ENCODE assay signal across 1 cellular context in the genomic region with DNA sequence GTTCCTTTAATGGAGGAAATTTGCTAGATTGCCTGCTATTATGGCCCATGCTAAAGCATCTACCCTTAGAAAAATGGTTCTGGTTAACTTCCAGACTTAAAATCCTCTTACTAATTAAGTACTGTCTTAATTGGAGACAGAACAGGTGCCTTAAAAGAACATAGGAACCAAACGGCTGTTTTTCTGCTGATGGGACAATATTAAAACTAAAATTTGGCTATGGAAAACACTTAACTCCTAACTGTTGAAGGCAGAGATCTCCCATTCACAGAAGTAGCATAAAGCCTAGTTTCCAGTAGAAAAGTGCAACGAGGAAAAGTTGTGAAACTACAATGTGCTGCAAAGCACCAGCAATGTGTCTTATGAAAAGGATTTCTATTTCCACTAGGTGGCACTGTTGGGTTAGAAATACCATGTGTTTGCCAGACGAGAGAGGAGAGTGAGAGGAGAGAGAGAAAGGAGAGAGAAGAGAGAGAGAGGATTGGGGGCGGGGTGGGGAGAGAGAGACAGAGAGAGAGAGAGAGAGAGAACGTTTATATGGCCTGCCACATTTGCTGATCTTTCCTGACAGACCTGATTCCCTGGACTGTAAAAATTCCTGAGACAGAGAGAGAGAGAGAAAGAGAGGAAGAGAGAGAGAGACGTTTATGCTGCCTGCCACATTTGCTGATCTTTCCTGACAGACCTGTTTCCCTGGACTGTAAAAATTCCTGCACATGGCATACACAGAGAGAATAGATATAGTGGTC.
TF ChIP-seq lines count a peak whose summit lies in the region.

No MANE protein-coding gene starts in this region.

TF ChIP-seq in HepG2, 621 proteins besides CTCF, POLR2A, EP300 and RAD21:
- TF ChIP-seq MNT (IDR thresholded peaks at IDR 0.05) (peak; percentile 52; the same call in 1 of the 2 replicates), MAFK (conservative IDR thresholded peaks at IDR 0.05 in 1 of 2, IDR thresholded peaks at IDR 0.05 in 1 of 2; ENCODE audit: low read length in 2 of 2) (peak; percentile 72 to 78), ZNF281 (CRISPR knock-in tag; IDR thresholded peaks at IDR 0.05; ENCODE audit: borderline replicate concordance) (peak; percentile 33; the same call in 1 of the 2 replicates), ZNF775 (CRISPR knock-in tag; IDR thresholded peaks at IDR 0.05; ENCODE audit: borderline replicate concordance) (peak; percentile 88), CEBPB (IDR thresholded peaks at IDR 0.05; ENCODE audit: borderline replicate concordance, low read depth, low read length) (0 out of 2 replicates have a peak, but pooled peaks have one; percentile 29), STAG1 (CRISPR knock-in tag; IDR thresholded peaks at IDR 0.05) (peak; percentile 68), TP53 (CRISPR knock-in tag; conservative IDR thresholded peaks at IDR 0.05) (no peak), USF2 (IDR thresholded peaks at IDR 0.05; ENCODE audit: low read depth, low read length) (no peak), USF2 (CRISPR knock-in tag; IDR thresholded peaks at IDR 0.05; ENCODE audit: borderline replicate concordance) (no peak), CBX2 (IDR thresholded peaks at IDR 0.05; ENCODE audit: low read depth, low read length) (no peak), CBX2 (CRISPR knock-in tag; IDR thresholded peaks at IDR 0.05; ENCODE audit: low read depth) (no peak), YEATS2 (CRISPR knock-in tag; IDR thresholded peaks at IDR 0.05; ENCODE audit: borderline replicate concordance) (no peak), SMC3 (IDR thresholded peaks at IDR 0.05; ENCODE audit: low read length) (peak; percentile 47; the same call in 1 of the 2 replicates), ZNF337 (CRISPR knock-in tag; IDR thresholded peaks at IDR 0.05; ENCODE audit: borderline replicate concordance, low read depth) (no peak), ZNF710 (CRISPR knock-in tag; IDR thresholded peaks at IDR 0.05; ENCODE audit: borderline replicate concordance) (peak; percentile 73; the same call in 1 of the 2 replicates), MAFF (IDR thresholded peaks at IDR 0.05; ENCODE audit: low read depth, low read length) (peak; percentile 63; the same call in 1 of the 2 replicates), ZNF460 (CRISPR knock-in tag; IDR thresholded peaks at IDR 0.05; ENCODE audit: borderline replicate concordance) (no peak)
- TF ChIP-seq, protein P1, sequence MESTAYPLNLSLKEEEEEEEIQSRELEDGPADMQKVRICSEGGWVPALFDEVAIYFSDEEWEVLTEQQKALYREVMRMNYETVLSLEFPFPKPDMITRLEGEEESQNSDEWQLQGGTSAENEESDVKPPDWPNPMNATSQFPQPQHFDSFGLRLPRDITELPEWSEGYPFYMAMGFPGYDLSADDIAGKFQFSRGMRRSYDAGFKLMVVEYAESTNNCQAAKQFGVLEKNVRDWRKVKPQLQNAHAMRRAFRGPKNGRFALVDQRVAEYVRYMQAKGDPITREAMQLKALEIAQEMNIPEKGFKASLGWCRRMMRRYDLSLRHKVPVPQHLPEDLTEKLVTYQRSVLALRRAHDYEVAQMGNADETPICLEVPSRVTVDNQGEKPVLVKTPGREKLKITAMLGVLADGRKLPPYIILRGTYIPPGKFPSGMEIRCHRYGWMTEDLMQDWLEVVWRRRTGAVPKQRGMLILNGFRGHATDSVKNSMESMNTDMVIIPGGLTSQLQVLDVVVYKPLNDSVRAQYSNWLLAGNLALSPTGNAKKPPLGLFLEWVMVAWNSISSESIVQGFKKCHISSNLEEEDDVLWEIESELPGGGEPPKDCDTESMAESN (CRISPR knock-in tag; conservative IDR thresholded peaks at IDR 0.05) = no peak
